23 cellular contexts compared by ENCODE assay signal in genomic region chr6:35236223-35236622, GRCh38. TPM values are rescaled to one million over a fixed set of nuclear protein-coding genes. Genes with fewer than 3 reads are reported as not detected.
DNase-seq lines count a peak whose midpoint lies in the region; ATAC-seq and TF ChIP-seq lines count a peak whose summit lies in the region.
"Had no signal": no experiment of that assay in that cellular context is flagged by ENCODE, and none has a peak within 500 bp of the region (broad histone marks: within the 10 kb centered on the region; RNA-seq: fewer than 3 reads in every experiment).

No MANE protein-coding gene starts in this region.

- H3K9me3 Mint-ChIP-seq in mesothelial cell of epicardium, result peaks cover 9% of the 10 kb centered on the region
- H3K9me3 Mint-ChIP-seq in endodermal cell, result peaks cover 5% of the 10 kb centered on the region
- H3K9me3 Mint-ChIP-seq: CD4-positive, alpha-beta T cell; CD8-positive, alpha-beta memory T cell had no signal

- no peaks in the 10 kb centered on the region for H3K9me3 ChIP-seq in cardiac muscle cell (ENCODE audit: low read depth)
- H3K9me3 ChIP-seq in left ventricle myocardium inferior (replicated peaks), result no peaks in the 10 kb centered on the region
- no peaks in the 10 kb centered on the region for H3K9me3 ChIP-seq in thoracic aorta
- no peaks in the 10 kb centered on the region for H3K9me3 ChIP-seq in aorta (ENCODE audit: control insufficient read depth, low read length)
- peaks cover 25% of the 10 kb centered on the region for H3K9me3 ChIP-seq in endodermal cell (ENCODE audit: control insufficient read depth, low read length)
- H3K9me3 ChIP-seq: A549, BE2C had no signal

- H3K4me3 ChIP-seq in cardiac muscle cell (no peak overlapping the region), left ventricle myocardium inferior (no peak overlapping the region), thoracic aorta (no peak overlapping the region), aorta (ENCODE audit: low read length in 2 of 2) (no peak overlapping the region), endodermal cell (ENCODE audit: low read length) (no peak overlapping the region)
- H3K4me3 ChIP-seq: A549; BLaER1 treated with 17β-estradiol and CSF1 and Interleukin-3, amounts not matched to agents 10 nM and 100 nM; GM23248 had no signal

- no peaks in the 10 kb centered on the region for H3K27me3 ChIP-seq in cardiac muscle cell
- no peaks in the 10 kb centered on the region for H3K27me3 ChIP-seq in left ventricle myocardium inferior (ENCODE audit: low read depth)
- no peaks in the 10 kb centered on the region for H3K27me3 ChIP-seq in thoracic aorta (replicated peaks; ENCODE audit: insufficient read depth)
- no peaks in the 10 kb centered on the region for H3K27me3 ChIP-seq in aorta (ENCODE audit: control insufficient read depth in 1 of 2, insufficient read depth in 2 of 2, low read length in 1 of 2)
- H3K27me3 ChIP-seq in endodermal cell (ENCODE audit: control insufficient read depth, insufficient read depth, low read length, poor library complexity, severe bottlenecking), result peaks cover 6% of the 10 kb centered on the region
- H3K27me3 ChIP-seq: BE2C; BLaER1 treated with 17β-estradiol and CSF1 and Interleukin-3, amounts not matched to agents 10 nM and 100 nM had no signal

- no peak for DNase-seq in cardiac muscle cell (ENCODE audit: low read depth in 1 of 2, low spot score in 1 of 2)
- DNase-seq in left ventricle myocardium inferior, result no peak
- no peak for DNase-seq in mesothelial cell of epicardium (ENCODE audit: low spot score in 2 of 2, unreplicated experiment in 2 of 2)
- DNase-seq in thoracic aorta (ENCODE audit: low spot score), result no peak
- no peak for DNase-seq in aorta
- DNase-seq in endodermal cell, result no peak
- no peak for DNase-seq in activated naive CD4-positive, alpha-beta T cell treated with Interleukin-2 at 50 U/mL for 16 hours
- no peak for DNase-seq in GM19238 (ENCODE audit: insufficient read length, low spot score)
- DNase-seq: 8988T; ACHN; AML-193; BE2C; CD4-positive, alpha-beta T cell; CD8-positive, alpha-beta memory T cell; DMS53; DMS79 treated with DMSO at 0.1 percent for 48 hours; GF-D8; GM23248; H7; HCEC 1CT had no signal

- H3K27ac ChIP-seq in cardiac muscle cell, result peak overlapping the region; percentile 98
- H3K27ac ChIP-seq in left ventricle myocardium inferior (replicated peaks), result no peak overlapping the region
- H3K27ac ChIP-seq in thoracic aorta, result peak overlapping the region; percentile 84 to 86
- H3K27ac ChIP-seq in aorta (ENCODE audit: low read depth in 1 of 2, low read length in 2 of 2), result peak overlapping the region; percentile 2 to 58
- H3K27ac ChIP-seq in endodermal cell (ENCODE audit: low read depth, low read length), result no peak overlapping the region
- H3K27ac ChIP-seq: A549; BLaER1 treated with 17β-estradiol and CSF1 and Interleukin-3, amounts not matched to agents 10 nM and 100 nM; GM23248 had no signal

- H3K9ac ChIP-seq in endodermal cell (ENCODE audit: extremely low read depth, low read length, poor library complexity, severe bottlenecking), result no peak overlapping the region
- H3K9ac ChIP-seq: BLaER1 treated with 17β-estradiol and CSF1 and Interleukin-3, amounts not matched to agents 10 nM and 100 nM; GM23248 had no signal

- intact Hi-C loops in left ventricle myocardium inferior (cut with micrococcal nuclease), result no loop called here
- intact Hi-C loops in aorta (cut with DNase I), result no loop called here

- H3K27me3 Mint-ChIP-seq in mesothelial cell of epicardium (ENCODE audit: low read depth), result no peaks in the 10 kb centered on the region
- peaks cover 65% of the 10 kb centered on the region for H3K27me3 Mint-ChIP-seq in endodermal cell (ENCODE audit: insufficient read depth)
- H3K27me3 Mint-ChIP-seq: CD4-positive, alpha-beta T cell had no signal

- H3K27ac Mint-ChIP-seq in mesothelial cell of epicardium (peak overlapping the region; percentile 77), endodermal cell (no peak overlapping the region)
- H3K27ac Mint-ChIP-seq: CD4-positive, alpha-beta T cell had no signal

- H3K36me3 Mint-ChIP-seq in mesothelial cell of epicardium (peaks cover 45% of the 10 kb centered on the region), endodermal cell (ENCODE audit: low read depth) (peaks cover 35% of the 10 kb centered on the region)

- ATAC-seq in thoracic aorta (ENCODE audit: insufficient number of reproducible peaks, low FRiP score, low read depth), result no peak
- no peak for ATAC-seq in aorta (ENCODE audit: low FRiP score)
- ATAC-seq: A549 had no signal

- H3K4me1 ChIP-seq in cardiac muscle cell (ENCODE audit: low read depth), result peaks cover 54% of the 10 kb centered on the region
- H3K4me1 ChIP-seq in left ventricle myocardium inferior, result peaks cover 59% of the 10 kb centered on the region
- H3K4me1 ChIP-seq in thoracic aorta (ENCODE audit: control insufficient read depth in 1 of 2, low read depth in 2 of 2), result peaks cover 18 to 77% of the 10 kb centered on the region in 2 donors
- peaks cover 0 to 8% of the 10 kb centered on the region in 2 donors for H3K4me1 ChIP-seq in aorta (ENCODE audit: control insufficient read depth in 1 of 2, insufficient read depth in 2 of 2, low read length in 2 of 2)
- peaks cover 21% of the 10 kb centered on the region for H3K4me1 ChIP-seq in endodermal cell (ENCODE audit: control insufficient read depth, insufficient read depth, low read length)
- H3K4me1 ChIP-seq: A549, BE2C had no signal

- H3K4me1 Mint-ChIP-seq in mesothelial cell of epicardium (peaks cover 35% of the 10 kb centered on the region), endodermal cell (peaks cover 37% of the 10 kb centered on the region)

- H3K36me3 ChIP-seq in cardiac muscle cell, result peaks cover 19% of the 10 kb centered on the region
- H3K36me3 ChIP-seq in left ventricle myocardium inferior, result peaks cover 7% of the 10 kb centered on the region
- H3K36me3 ChIP-seq in thoracic aorta, result peaks cover 27% of the 10 kb centered on the region
- H3K36me3 ChIP-seq in aorta (ENCODE audit: control insufficient read depth in 1 of 2, insufficient read depth in 2 of 2, low read length in 1 of 2), result no peaks in the 10 kb centered on the region
- H3K36me3 ChIP-seq in endodermal cell (ENCODE audit: control insufficient read depth, insufficient read depth, low read length), result peaks cover 15% of the 10 kb centered on the region
- H3K36me3 ChIP-seq: BE2C had no signal

- TF ChIP-seq CTCF in cardiac muscle cell (IDR thresholded peaks at IDR 0.05; ENCODE audit: low read depth, low read length) (no peak), left ventricle myocardium inferior (IDR thresholded peaks at IDR 0.05; ENCODE audit: borderline replicate concordance) (no peak), mesothelial cell of epicardium (IDR thresholded peaks at IDR 0.05; ENCODE audit: unreplicated experiment) (no peak), thoracic aorta (IDR thresholded peaks at IDR 0.05) (no peak), endodermal cell (conservative IDR thresholded peaks at IDR 0.05) (no peak)

- H3K4me3 Mint-ChIP-seq in mesothelial cell of epicardium (no peak overlapping the region), endodermal cell (no peak overlapping the region)
- H3K4me3 Mint-ChIP-seq: CD14-positive monocyte; CD4-positive, alpha-beta T cell; CD8-positive, alpha-beta memory T cell had no signal

- WGBS in aorta, 2 donors, result 86 to 87% methylated on average over 5 of the region's 5 CpGs
- 95 to 98% methylated on average over 5 of the region's 5 CpGs for WGBS in endodermal cell (ENCODE audit: insufficient coverage in 1 of 2, insufficient read length in 1 of 2), 2 experiments

RNA-seq across cellular contexts. Expression of gene SCUBE3, which starts 22.5 kb away (rescaled TPM):
- total RNA-seq in cardiac muscle cell, result 74.9 and 78.7 TPM in 2 replicates
- 78.2 and 81.8 TPM in 2 replicates for polyA plus RNA-seq in cardiac muscle cell
- 8.8 TPM for total RNA-seq in left ventricle myocardium inferior
- total RNA-seq in mesothelial cell of epicardium, result 51.9 to 54.8 TPM (median 53.2 TPM) in 3 replicates
- total RNA-seq in thoracic aorta, result 100 to 1,000 TPM in 1 of 2 donors, 10 to 100 TPM in 1; 75.6 to 101 TPM
- total RNA-seq in aorta, result 10 to 100 TPM; 57.6 to 63.6 TPM
- 10 to 100 TPM in 1 of 2 donors, 1 to 10 TPM in 1; 9.1 to 50.9 TPM for polyA plus RNA-seq in aorta
- total RNA-seq in endodermal cell, result under 1 TPM; 0.27 to 0.86 TPM
- polyA plus RNA-seq in endodermal cell (2013, experiment 1 of 2), result 22.4 TPM
- 18.8 TPM for polyA plus RNA-seq in endodermal cell (2013, experiment 2 of 2)
- total RNA-seq: CD4-positive, alpha-beta T cell had no signal
- polyA plus RNA-seq: CD14-positive monocyte had no signal

RNA-seq across cellular contexts. Expression of gene ZNF76, which starts 23.3 kb away (rescaled TPM):
- total RNA-seq in cardiac muscle cell (26.3 and 46.2 TPM in 2 replicates), left ventricle myocardium inferior (38.7 TPM), mesothelial cell of epicardium (56.6 to 58.3 TPM (median 56.9 TPM) in 3 replicates), thoracic aorta (10 to 100 TPM; 46.8 to 47.0 TPM), aorta (10 to 100 TPM; 26.6 to 46.4 TPM), endodermal cell (10 to 100 TPM; 39.0 to 42.9 TPM)
- polyA plus RNA-seq in cardiac muscle cell (59.6 and 67.5 TPM in 2 replicates), aorta (10 to 100 TPM; 10.6 to 51.8 TPM)
- 46.7 TPM for polyA plus RNA-seq in endodermal cell (2013, experiment 1 of 2)
- polyA plus RNA-seq in endodermal cell (2013, experiment 2 of 2), result 38.9 TPM

Comparison
In these comparisons a context has a peak if more than half of its experiments do, and no peak if none do; other contexts are left out.
1. H3K27ac ChIP-seq: peak in cardiac muscle cell (single experiment), thoracic aorta (2 of 2) and aorta (2 of 2); none in left ventricle myocardium inferior (single experiment) and endodermal cell (single experiment).